1 cellular context compared by ENCODE assay signal in the genomic region with DNA sequence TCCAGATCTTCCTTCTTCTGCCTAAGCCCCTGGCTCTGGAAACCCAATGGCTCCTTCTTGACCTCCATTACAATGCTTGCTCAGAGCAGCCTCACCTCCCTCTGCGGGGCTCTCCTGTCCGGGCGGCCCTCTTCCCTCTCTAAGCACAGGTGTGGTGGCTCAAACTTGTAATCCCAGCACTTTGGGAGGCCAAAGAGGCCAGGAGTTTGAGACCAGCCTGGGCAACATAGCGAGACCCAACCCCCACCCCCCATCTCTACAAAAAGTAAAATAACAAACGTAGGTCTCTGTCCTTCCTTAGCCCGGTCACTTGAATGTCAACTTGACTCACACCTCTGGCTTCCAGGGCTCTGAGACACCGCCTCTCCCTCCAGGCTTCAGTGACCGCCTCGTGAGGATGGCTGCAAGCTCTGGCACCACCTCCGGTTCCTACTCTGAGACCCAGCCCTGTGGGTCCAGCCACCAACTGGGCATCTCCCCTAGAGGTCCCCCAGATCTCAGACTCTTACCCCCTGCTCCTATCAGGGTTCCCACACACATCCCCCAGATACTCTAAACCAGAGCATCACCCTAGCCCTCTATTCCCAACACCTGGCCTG.
TF ChIP-seq lines count a peak whose summit lies in the region.

No MANE protein-coding gene starts in this region.

TF ChIP-seq in endothelial cell of umbilical vein, 7 proteins besides CTCF, POLR2A, EP300 and RAD21:
- TF ChIP-seq JUN (IDR thresholded peaks at IDR 0.05; ENCODE audit: borderline replicate concordance, insufficient read depth, insufficient read length, low read depth): no peak
- TF ChIP-seq EZH2 (IDR thresholded peaks at IDR 0.05; ENCODE audit: borderline replicate concordance, low read depth, low read length, severe bottlenecking): no peak
- TF ChIP-seq FOS (IDR thresholded peaks at IDR 0.05; ENCODE audit: borderline replicate concordance, insufficient read depth, low read length): no peak
